ENCODE assay signal across 10 cellular contexts in genomic region chr5:142280066-142281011, GRCh38.
A peak's percentile ranks its signal among the peaks of the same experiment; 100 is the strongest.
DNase-seq lines count a peak whose midpoint lies in the region; ATAC-seq and TF ChIP-seq lines count a peak whose summit lies in the region.
"Had no signal": no experiment of that assay in that cellular context is flagged by ENCODE, and none has a peak within 500 bp of the region (broad histone marks: within the 10 kb centered on the region; RNA-seq: fewer than 3 reads in every experiment).

No MANE protein-coding gene starts in this region.

- DNase-seq in HEK293T (ENCODE audit: extremely low spot score) = peak; percentile 55
- peak; percentile 31 for DNase-seq in cerebellar cortex (ENCODE audit: low spot score)
- DNase-seq in iris pigment epithelial cell (ENCODE audit: low read depth) = peak; percentile 75
- peak; percentile 35 for DNase-seq in skeletal muscle cell (ENCODE audit: low read depth)
- DNase-seq in activated gamma-delta T cell (lab: John Stamatoyannopoulos, UW) = no peak
- DNase-seq in EL = no peak
- DNase-seq: DMS79 treated with DMSO at 0.1 percent for 48 hours, posterior cingulate gyrus had no signal

- CTCF ChIA-PET in HEK293T (lab: Yijun Ruan, JAX) = interaction anchor here (0.5 to 1.1 kb wide), 5 partner anchors 11 to 268 kb away, joined by 3 to 4 read pairs (median 3); no protein-coding TSS in a partner anchor

- no peak overlapping the region for H3K4me3 ChIP-seq in skeletal muscle cell (ENCODE audit: low read depth, low read length)

- ATAC-seq in HG02623 (IDR thresholded peaks at IDR 0.05; ENCODE audit: unreplicated experiment) (no peak), HG03159 (IDR thresholded peaks at IDR 0.05; ENCODE audit: unreplicated experiment) (no peak)

- POLR2A ChIA-PET in HEK293T (lab: Yijun Ruan, JAX) = interaction anchor here (0.8 to 1.5 kb wide), 2 partner anchors 11 to 599 kb away, joined by 3 to 4 read pairs; no protein-coding TSS in a partner anchor

TF ChIP-seq in HEK293T, 16 proteins besides CTCF, POLR2A, EP300 and RAD21:
- peak; percentile 95 for TF ChIP-seq PKNOX1 (IDR thresholded peaks at IDR 0.05)
- TF ChIP-seq TARDBP (IDR thresholded peaks at IDR 0.05) = no peak

Comparison
In these comparisons a context has a peak if more than half of its experiments do, and no peak if none do; other contexts are left out.
1. DNase-seq: peak in HEK293T (single experiment), cerebellar cortex (single experiment), iris pigment epithelial cell (single experiment) and skeletal muscle cell (single experiment); none in activated gamma-delta T cell (single experiment) and EL (single experiment).